In genomic region chr15:76150971-76151598, GRCh38 we compare ENCODE assay signal across 8 cellular contexts.
A peak's percentile ranks its signal among the peaks of the same experiment; 100 is the strongest.
DNase-seq lines count a peak whose midpoint lies in the region; ATAC-seq and TF ChIP-seq lines count a peak whose summit lies in the region.

No MANE protein-coding gene starts in this region.

- peak; percentile 76 to 91 for TF ChIP-seq CTCF in brain (conservative IDR thresholded peaks at IDR 0.05)

- peaks cover 14% of the 10 kb centered on the region for H3K27me3 Mint-ChIP-seq in brain

- DNase-seq in NCI-H2081 (lab: John Stamatoyannopoulos, UW) (peak; percentile 68 to 74), NCI-H2081 treated with DMSO at 0.1 percent for 48 hours (lab: John Stamatoyannopoulos, UW) (no peak), NCI-H1105 (lab: John Stamatoyannopoulos, UW) (peak; percentile 10), UCSD-AML1 (lab: John Stamatoyannopoulos, UW; ENCODE audit: unreplicated experiment) (peak; percentile 76), iPS-NIHi7 (ENCODE audit: extremely low spot score) (peak; percentile 88)
- DNase-seq in stimulated activated CD4-positive, alpha-beta T cell treated with anti-CD3 and anti-CD28 coated beads, Interleukin-15, amount 100 ng/mL, for 1 hour (ENCODE audit: low read depth in 1 of 2, low spot score in 1 of 2) = peak; percentile 50 to 76

- peak; percentile 74 for ATAC-seq in HG02623 (IDR thresholded peaks at IDR 0.05; ENCODE audit: unreplicated experiment)

- peak overlapping the region in 3 of 5 experiments; percentile 31 to 81 (median 53) for H3K27ac Mint-ChIP-seq in brain

- no peak overlapping the region for H3K4me3 Mint-ChIP-seq in brain

- no peaks in the 10 kb centered on the region for H3K9me3 Mint-ChIP-seq in brain

- no peaks in the 10 kb centered on the region for H3K36me3 Mint-ChIP-seq in brain

- H3K4me1 Mint-ChIP-seq in brain = peaks cover 19% of the 10 kb centered on the region
